In genomic region chr11:33309118-33309517, GRCh38 we compare ENCODE assay signal across 23 cellular contexts.
"Had no signal": no experiment of that assay in that cellular context is flagged by ENCODE, and none has a peak within 500 bp of the region (broad histone marks: within the 10 kb centered on the region; RNA-seq: fewer than 3 reads in every experiment).

No MANE protein-coding gene starts in this region.

- H3K9me3 ChIP-seq: MG63, SJSA1 had no signal

- H3K4me3 ChIP-seq: MG63, SJSA1, SK-N-MC had no signal

- ATAC-seq: HepG2 had no signal

- FAIRE-seq: HepG2, RCC 7860 had no signal

- H3K27ac ChIP-seq: SJSA1, SK-N-MC had no signal

- DNase-seq: IMR-90, Karpas-422, KG1, MG63, NCI-H1092, NCI-H1105 treated with DMSO at 0.1 percent for 48 hours, NCI-H1436, NCI-H187, NCI-H2029, NCI-H2081 treated with DMSO at 0.1 percent for 48 hours, NCI-H2171, NCI-H226, NCI-H446, NCI-H510A, NCI-H524 treated with DMSO at 0.1 percent for 48 hours, NCI-H774, Right ventricle myocardium superior, RPMI8226, SIG-M5 had no signal

- H3K36me3 ChIP-seq: MG63 had no signal

- H3K27me3 ChIP-seq: MG63, SJSA1 had no signal
